Comparison of ENCODE assay signal across 8 cellular contexts in the genomic region with DNA sequence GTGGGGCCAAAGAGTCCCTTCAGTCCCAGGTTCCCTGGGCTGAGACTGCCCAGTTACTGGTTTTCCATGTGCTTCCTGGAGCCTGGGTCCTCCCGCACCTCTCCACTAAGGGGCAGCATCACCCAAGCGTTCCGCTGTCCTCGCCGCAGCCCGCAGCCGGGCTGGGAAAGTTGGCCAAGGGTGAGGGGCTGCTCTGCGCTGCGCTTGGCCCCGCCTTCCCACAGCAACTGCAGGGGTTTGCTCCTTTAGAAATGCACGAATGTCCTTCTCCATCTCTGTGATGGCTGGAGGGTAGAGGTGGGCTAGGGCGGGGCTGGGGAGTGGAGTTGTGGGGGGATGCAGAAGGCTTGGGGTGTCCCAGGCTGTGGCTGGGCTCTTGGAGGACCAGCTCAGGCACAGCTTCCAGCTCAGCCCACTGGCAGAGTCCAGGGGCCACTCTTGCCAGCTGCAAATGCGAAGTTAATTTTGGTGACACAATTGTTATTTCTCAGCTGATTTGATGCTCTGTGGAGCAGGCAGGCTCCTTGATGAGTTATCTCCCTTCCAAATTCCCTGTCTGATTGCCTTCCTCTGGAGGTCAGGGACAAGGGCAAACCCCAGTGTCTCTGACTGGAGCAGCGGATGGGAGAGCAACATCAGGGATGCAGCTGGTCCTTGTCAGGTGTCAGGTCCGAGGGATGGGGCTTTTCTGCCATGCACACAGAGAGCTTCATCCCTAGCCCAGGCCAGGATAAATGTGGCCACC.
DNase-seq lines count a peak whose midpoint lies in the region; ATAC-seq and TF ChIP-seq lines count a peak whose summit lies in the region.

No MANE protein-coding gene starts in this region.

- peak; percentile 54 for ATAC-seq in HG02759 (IDR thresholded peaks at IDR 0.05; ENCODE audit: unreplicated experiment)
- peak; percentile 79 to 84 for ATAC-seq in naive B cell (ENCODE audit: low read depth in 2 of 2)
- no peak for ATAC-seq in GM21447 (IDR thresholded peaks at IDR 0.05; ENCODE audit: unreplicated experiment)

- no peaks in the 10 kb centered on the region for H3K9me3 ChIP-seq in thyroid gland

- H3K27ac ChIP-seq in thyroid gland: no peak overlapping the region

- peaks cover 9 to 15% of the 10 kb centered on the region in 2 donors for H3K4me1 ChIP-seq in thyroid gland

- intact Hi-C loops in thyroid gland (cut with DNase I): loop anchor here (2.0 to 10.0 kb wide), 2 partner anchors 131 to 263 kb away; no protein-coding TSS in a partner anchor

- TF ChIP-seq CTCF in epithelial cell of esophagus (IDR thresholded peaks at IDR 0.05; ENCODE audit: insufficient read depth, low read depth, low read length, missing control alignments) (peak; percentile 85), thyroid gland (IDR thresholded peaks at IDR 0.05) (peak; percentile 45 to 85 (median 76))

- whole genome bisulfite sequencing in thyroid gland, 2 donors: 18 to 19% methylated on average over 13 of the region's 15 CpGs

- H3K27me3 Mint-ChIP-seq in naive B cell: peaks cover 0 to 4% (median 0%) of the 10 kb centered on the region in 3 donors

- peaks cover 23 to 43% (median 33%) of the 10 kb centered on the region in 3 donors for H3K4me1 Mint-ChIP-seq in naive B cell

- H3K4me3 Mint-ChIP-seq in naive B cell: peak overlapping the region in 2 of 8 donors; percentile 24 to 59

- TF ChIP-seq POLR2A in thyroid gland (IDR thresholded peaks at IDR 0.05): no peak

- DNase-seq in COLO829 (ENCODE audit: low spot score): peak; percentile 74
- DNase-seq in NCI-H82 treated with DMSO at 0.1 percent for 48 hours (lab: John Stamatoyannopoulos, UW; ENCODE audit: unreplicated experiment): peak; percentile 44
- peak; percentile 55 for DNase-seq in activated T-cell treated with anti-CD3 and anti-CD28 coated beads for 4 hours
- peak; percentile 65 for DNase-seq in epithelial cell of esophagus (ENCODE audit: low read depth)
- peak; percentile 56 for DNase-seq in naive B cell
- DNase-seq in thyroid gland: peak; percentile 64

- no peak overlapping the region for H3K4me3 ChIP-seq in epithelial cell of esophagus (ENCODE audit: low read length)
- H3K4me3 ChIP-seq in thyroid gland (replicated peaks in 1 of 3): no peak overlapping the region

- H3K27ac Mint-ChIP-seq in naive B cell: peak overlapping the region in 1 of 6 donors; percentile 69

- no peaks in the 10 kb centered on the region for H3K9me3 Mint-ChIP-seq in naive B cell

- H3K36me3 Mint-ChIP-seq in naive B cell: no peaks in the 10 kb centered on the region

- no peaks in the 10 kb centered on the region for H3K27me3 ChIP-seq in thyroid gland

- no peaks in the 10 kb centered on the region for H3K36me3 ChIP-seq in thyroid gland
